11 cellular contexts compared by ENCODE assay signal in genomic region chr3:101868534-101869464, GRCh38. TPM values are rescaled to one million over a fixed set of nuclear protein-coding genes. Genes with fewer than 3 reads are reported as not detected.
DNase-seq lines count a peak whose midpoint lies in the region; ATAC-seq, FAIRE-seq and TF ChIP-seq lines count a peak whose summit lies in the region.
"Had no signal": no experiment of that assay in that cellular context is flagged by ENCODE, and none has a peak within 500 bp of the region (broad histone marks: within the 10 kb centered on the region; RNA-seq: fewer than 3 reads in every experiment).

No MANE protein-coding gene starts in this region.

- POLR2A ChIA-PET in RWPE1 (lab: Yijun Ruan, JAX; ENCODE audit: low non-redundant PET), result no interaction called here

- H3K9me3 ChIP-seq in pancreas, result no peaks in the 10 kb centered on the region

- DNase-seq in GM12891 (ENCODE audit: insufficient read length, low spot score) (no peak), SK-MEL-5 (ENCODE audit: low read depth, low spot score) (peak; percentile 10), fibroblast of pulmonary artery (ENCODE audit: low read depth) (peak; percentile 61), pancreas (peak in 1 of 6 donors; percentile 62), RWPE1 (ENCODE audit: low spot score) (no peak), NCI-H1694 treated with DMSO at 0.1 percent for 48 hours (lab: John Stamatoyannopoulos, UW) (no peak)
- no peak for DNase-seq in stimulated activated CD4-positive, alpha-beta T cell treated with anti-CD3 and anti-CD28 coated beads, Interleukin-1b, Interleukin-23, amount 100 ng/mL, for 48 hours
- DNase-seq: activated CD4-positive, alpha-beta memory T cell treated with anti-CD3 and anti-CD28 coated beads, Interleukin-2, amount 10 ng/mL, durations not matched to agents 7 days and 5 days; GOT3; NCI-H1092 had no signal

- in situ Hi-C loops in SK-MEL-5 (cut with HindIII; ENCODE audit: low pct_unique_long_range_greater_than_20kb, low sequenced_read_pairs), result no loop called here

- 66 to 73% methylated on average over 12 of the region's 12 CpGs for WGBS in pancreas, 2 donors

- H3K4me1 ChIP-seq in pancreas, result peaks cover 0 to 26% (median 4%) of the 10 kb centered on the region in 3 donors

- CTCF ChIA-PET in RWPE1 (lab: Yijun Ruan, JAX), result no interaction called here

- peak; percentile 71 to 76 (median 74) for ATAC-seq in pancreas
- no peak for ATAC-seq in GM19351 (IDR thresholded peaks at IDR 0.05; ENCODE audit: unreplicated experiment)

- H3K4me3 ChIP-seq in fibroblast of pulmonary artery (replicated peaks; ENCODE audit: low read depth, low read length) (no peak overlapping the region), pancreas (no peak overlapping the region)

- TF ChIP-seq POLR2A in GM12891 (IDR thresholded peaks at IDR 0.05; ENCODE audit: low read depth, low read length), result no peak

- H3K27me3 ChIP-seq in pancreas, result no peaks in the 10 kb centered on the region

- no peak for TF ChIP-seq CTCF in fibroblast of pulmonary artery (IDR thresholded peaks at IDR 0.05; ENCODE audit: low read length, missing control alignments)
- TF ChIP-seq CTCF in pancreas (IDR thresholded peaks at IDR 0.05), result no peak
- no peak for TF ChIP-seq CTCF in RWPE1 (conservative IDR thresholded peaks at IDR 0.05; ENCODE audit: low read depth)

- FAIRE-seq in GM12891 (lab: Jason Lieb, UNC) (peak; percentile 69), pancreas (lab: Jason Lieb, UNC) (no peak)

- H3K27ac ChIP-seq in pancreas, result peak overlapping the region in 2 of 4 donors; percentile 42 to 64
- H3K27ac ChIP-seq in RWPE1, result no peak overlapping the region

- H3K36me3 ChIP-seq in pancreas, result no peaks in the 10 kb centered on the region

- intact Hi-C loops in pancreas (cut with DNase I), result no loop called here

TF ChIP-seq in GM12891, 5 proteins besides CTCF, POLR2A, EP300 and RAD21:
- TF ChIP-seq POU2F2 (IDR thresholded peaks at IDR 0.05; ENCODE audit: low read depth, low read length) (no peak), PAX5 (IDR thresholded peaks at IDR 0.05; ENCODE audit: insufficient read depth, low read length, severe bottlenecking) (no peak), SPI1 (IDR thresholded peaks at IDR 0.05; ENCODE audit: low read depth, low read length) (0 out of 2 replicates have a peak, but pooled peaks have one; percentile 13), TAF1 (IDR thresholded peaks at IDR 0.05; ENCODE audit: low read depth, low read length) (no peak), POLR2AphosphoS5 (IDR thresholded peaks at IDR 0.05; ENCODE audit: low read depth, low read length) (no peak)
TF ChIP-seq in GM12891: peak in this region for 1.

RNA-seq across cellular contexts. Expression of gene NFKBIZ, which starts 19.5 kb away (rescaled TPM):
- polyA plus RNA-seq in GM12891 (2012; ENCODE audit: low read depth, missing spikeins), result 30.5 TPM
- 69.0 and 77.5 TPM in 2 replicates for total RNA-seq in SK-MEL-5 (2014; rRNA removed; shearing (Covaris generic))
- polyA plus RNA-seq in SK-MEL-5 (2015; cell fraction: cytosol; rRNA removed), result 117 and 142 TPM in 2 replicates
- 838 and 953 TPM in 2 replicates for polyA plus RNA-seq in SK-MEL-5 (2015; cell fraction: nucleus; rRNA removed)
- total RNA-seq in pancreas, result 10 to 100 TPM; 20.4 to 90.7 (median 31.2) TPM
- 10 to 100 TPM; 16.5 to 24.4 TPM for polyA plus RNA-seq in pancreas

Comparison
In these comparisons a context has a peak if more than half of its experiments do, and no peak if none do; other contexts are left out.
1. DNase-seq: peak in SK-MEL-5 (single experiment) and fibroblast of pulmonary artery (single experiment); none in GM12891 (single experiment), RWPE1 (single experiment), NCI-H1694 treated with DMSO at 0.1 percent for 48 hours (single experiment) and stimulated activated CD4-positive, alpha-beta T cell treated with anti-CD3 and anti-CD28 coated beads, Interleukin-1b, Interleukin-23, amount 100 ng/mL, for 48 hours (single experiment).